ENCODE assay signal across 11 cellular contexts in the genomic region with DNA sequence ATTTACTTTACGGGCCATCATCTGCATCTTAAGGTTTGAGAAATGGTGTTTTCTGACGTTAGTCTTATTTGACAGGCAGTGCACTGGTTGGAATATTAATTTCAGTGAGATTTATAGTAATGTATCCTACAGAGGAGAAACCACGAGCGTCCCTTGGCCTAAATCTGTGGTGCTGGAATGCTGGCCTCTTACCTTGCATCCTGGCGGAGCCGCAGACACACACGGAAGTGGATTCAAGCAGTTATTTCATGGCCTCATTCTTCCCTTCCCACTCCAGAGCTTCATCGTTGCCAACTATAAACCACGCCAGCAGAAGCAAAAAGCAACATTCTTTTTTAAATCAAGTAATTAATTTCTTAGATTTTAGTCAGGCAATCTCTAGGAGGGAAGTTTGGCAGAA.
"Had no signal": no experiment of that assay in that cellular context is flagged by ENCODE, and none has a peak within 500 bp of the region (broad histone marks: within the 10 kb centered on the region; RNA-seq: fewer than 3 reads in every experiment).

No MANE protein-coding gene starts in this region.

- ATAC-seq: foreskin keratinocyte, left colon had no signal

- H3K27ac ChIP-seq: foreskin keratinocyte, hepatocyte, right atrium auricular region had no signal

- H3K4me3 ChIP-seq: hepatocyte, right atrium auricular region had no signal

- DNase-seq: cerebellar nuclear complex; dermis blood vessel endothelial cell; erythroblast; foreskin keratinocyte; left colon; naive B cell; small intestine; stimulated activated CD4-positive, alpha-beta T cell treated with anti-CD3 and anti-CD28 coated beads, Interleukin-12 subunit alpha, Interleukin-12 subunit beta, amount 100 ng/mL, for 4 hours; stimulated activated naive CD4-positive, alpha-beta T cell treated with Interleukin-2 at 50 U/mL for 16 hours had no signal

- H3K4me1 ChIP-seq: foreskin keratinocyte had no signal

- H3K9me3 ChIP-seq: right atrium auricular region had no signal

- H3K27me3 ChIP-seq: foreskin keratinocyte, hepatocyte, right atrium auricular region had no signal
